Comparison of ENCODE assay signal across 22 cellular contexts in the genomic region with DNA sequence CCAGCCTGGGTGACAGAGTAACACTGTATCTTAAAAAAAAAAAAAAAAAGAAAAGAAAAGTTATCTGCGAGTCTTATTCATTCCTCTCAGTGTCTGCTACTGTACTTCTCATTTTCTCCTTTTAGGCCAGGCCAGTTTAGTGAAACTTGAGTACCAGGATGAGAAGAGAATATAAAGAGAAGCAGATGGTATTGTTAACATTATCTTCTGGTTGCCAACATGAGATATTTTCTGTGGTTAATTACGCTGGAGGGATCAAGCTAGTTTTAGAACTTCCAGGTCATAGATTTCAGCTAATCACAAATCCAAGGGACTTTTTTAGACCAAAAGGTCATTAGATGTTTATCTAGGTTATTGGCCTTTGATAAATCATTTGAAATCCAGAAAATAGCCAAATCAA.
DNase-seq lines count a peak whose midpoint lies in the region; ATAC-seq and TF ChIP-seq lines count a peak whose summit lies in the region.
"Had no signal": no experiment of that assay in that cellular context is flagged by ENCODE, and none has a peak within 500 bp of the region (broad histone marks: within the 10 kb centered on the region; RNA-seq: fewer than 3 reads in every experiment).

No MANE protein-coding gene starts in this region.

- POLR2A ChIA-PET in PC-3 (lab: Charles Lee; ENCODE audit: unreplicated experiment) = no interaction called here

- no peaks in the 10 kb centered on the region for H3K27me3 ChIP-seq in PC-3 (ENCODE audit: low read length)
- H3K27me3 ChIP-seq: tibial artery had no signal

- in situ Hi-C loops in G401 (cut with HindIII; ENCODE audit: low sequenced_read_pairs) = no loop called here

- TF ChIP-seq CTCF in PC-3 (conservative IDR thresholded peaks at IDR 0.05; ENCODE audit: low read depth, low read length) = no peak

- H3K9me3 ChIP-seq in PC-3 (ENCODE audit: low read length) = no peaks in the 10 kb centered on the region
- H3K9me3 ChIP-seq: tibial artery had no signal

- no peak overlapping the region for H3K4me3 ChIP-seq in PC-3 (ENCODE audit: low read length)
- H3K4me3 ChIP-seq: tibial artery had no signal

- no peaks in the 10 kb centered on the region for H4K20me1 ChIP-seq in PC-3 (ENCODE audit: low read length)

- BruUV-seq in PC-3 (replicated peaks; lab: Mats Ljungman, UMichigan) = no TSS peak

- no peaks in the 10 kb centered on the region for H3K4me1 ChIP-seq in PC-3 (ENCODE audit: insufficient read depth, low read length)

- peak; percentile 38 for DNase-seq in G401 (ENCODE audit: low spot score)
- peak; percentile 35 for DNase-seq in NCI-H524 treated with DMSO at 0.1 percent for 48 hours (lab: John Stamatoyannopoulos, UW)
- peak; percentile 15 for DNase-seq in cerebellar cortex (ENCODE audit: low spot score)
- peak; percentile 42 for DNase-seq in myocyte (ENCODE audit: low read depth)
- DNase-seq in PC-3 = no peak
- no peak for DNase-seq in NCI-H526 (lab: John Stamatoyannopoulos, UW)
- no peak for DNase-seq in activated CD4-positive, alpha-beta T cell treated with anti-CD3 and anti-CD28 coated beads for 1 hour
- DNase-seq: activated CD4-positive, alpha-beta T cell treated with anti-CD3 and anti-CD28 coated beads, Interleukin-2, amount 10 ng/mL, durations not matched to agents 24 days and 14 days; activated gamma-delta T cell treated with Interleukin-2 at 50 U/mL for 16 hours; activated naive CD8-positive, alpha-beta T cell treated with anti-CD3 and anti-CD28 coated beads, Interleukin-2, amount 50 U/mL, for 24 hours; activated T-cell treated with anti-CD3 and anti-CD28 coated beads, Interleukin-2, amount 50 U/mL, for 48 hours; C1 segment of cervical spinal cord; DND-41; immature natural killer cell; NCI-H1092 treated with DMSO at 0.1 percent for 48 hours; NCI-H187 treated with DMSO at 0.1 percent for 48 hours; NCI-H748 treated with DMSO at 0.1 percent for 48 hours; nephron progenitor cell; stimulated activated CD4-positive, alpha-beta T cell treated with anti-CD3 and anti-CD28 coated beads, Interleukin-4, amount 100 ng/mL, for 4 hours; T-cell; tibial artery; WERI-Rb-1 had no signal

- no peaks in the 10 kb centered on the region for H3K9me2 ChIP-seq in PC-3 (replicated peaks; ENCODE audit: low read length)

- intact Hi-C loops in PC-3 (cut with micrococcal nuclease) = no loop called here

- no peak overlapping the region for H3K4me2 ChIP-seq in PC-3 (ENCODE audit: low read length)

- H3K27ac ChIP-seq in PC-3 (ENCODE audit: low read length) = no peak overlapping the region
- H3K27ac ChIP-seq: tibial artery, WERI-Rb-1 had no signal

- no peak overlapping the region for H3K9ac ChIP-seq in PC-3 (ENCODE audit: low read length)

- CTCF ChIA-PET in PC-3 (lab: Charles Lee) = no interaction called here

- no peaks in the 10 kb centered on the region for H3K79me2 ChIP-seq in PC-3 (ENCODE audit: low read length)

- no peaks in the 10 kb centered on the region for H3F3A ChIP-seq in PC-3 (ENCODE audit: low read length, unreplicated experiment)

- no peak overlapping the region for H2AFZ ChIP-seq in PC-3 (ENCODE audit: low read length)

- no peaks in the 10 kb centered on the region for H3K36me3 ChIP-seq in PC-3 (ENCODE audit: low read depth, low read length)
- H3K36me3 ChIP-seq: tibial artery, WERI-Rb-1 had no signal

- ATAC-seq in PC-3 = no peak
- ATAC-seq: activated naive CD8-positive, alpha-beta T cell treated with anti-CD3 and anti-CD28 coated beads, Interleukin-2, amount 50 U/mL, for 24 hours; T-cell had no signal

Comparison
In these comparisons a context has a peak if more than half of its experiments do, and no peak if none do; other contexts are left out.
1. DNase-seq: peak in G401 (single experiment), NCI-H524 treated with DMSO at 0.1 percent for 48 hours (single experiment), cerebellar cortex (single experiment) and myocyte (single experiment); none in PC-3 (single experiment), NCI-H526 (0 of 2) and activated CD4-positive, alpha-beta T cell treated with anti-CD3 and anti-CD28 coated beads for 1 hour (single experiment).